Comparison of ENCODE assay signal across 10 cellular contexts in genomic region chr14:75247286-75247922, GRCh38. TPM values are rescaled to one million over a fixed set of nuclear protein-coding genes. Genes with fewer than 3 reads are reported as not detected.
DNase-seq lines count a peak whose midpoint lies in the region; ATAC-seq and TF ChIP-seq lines count a peak whose summit lies in the region.
"Had no signal": no experiment of that assay in that cellular context is flagged by ENCODE, and none has a peak within 500 bp of the region (broad histone marks: within the 10 kb centered on the region; RNA-seq: fewer than 3 reads in every experiment).

No MANE protein-coding gene starts in this region.

- no peaks in the 10 kb centered on the region for H3K36me3 ChIP-seq in Loucy (ENCODE audit: insufficient read depth, low read length)
- no peaks in the 10 kb centered on the region for H3K36me3 ChIP-seq in right lobe of liver
- no peaks in the 10 kb centered on the region for H3K36me3 ChIP-seq in GM23248 (ENCODE audit: low read depth)
- H3K36me3 ChIP-seq in aorta (ENCODE audit: control insufficient read depth in 1 of 2, insufficient read depth in 2 of 2, low read length in 1 of 2), result no peaks in the 10 kb centered on the region

- no peak overlapping the region for H3K27ac Mint-ChIP-seq in osteocyte (ENCODE audit: unreplicated experiment)

- intact Hi-C loops in right lobe of liver (cut with DNase I), result no loop called here
- intact Hi-C loops in aorta (cut with DNase I), result no loop called here

- H3K4me1 ChIP-seq in Loucy (ENCODE audit: insufficient read depth, low read length, poor library complexity, severe bottlenecking) (peaks cover 72% of the 10 kb centered on the region), right lobe of liver (peaks cover 0 to 33% (median 9%) of the 10 kb centered on the region in 4 donors), GM23248 (ENCODE audit: insufficient read depth) (0 out of 2 replicates have a peak, but pooled peaks cover 3% of the 10 kb centered on the region), aorta (ENCODE audit: control insufficient read depth in 1 of 2, insufficient read depth in 2 of 2, low read length in 2 of 2) (no peaks in the 10 kb centered on the region)

- WGBS in right lobe of liver (ENCODE audit: insufficient coverage, low coverage, low lambda C conversion rate, missing lambda C conversion rate), result 31% methylated on average over 10 of the region's 15 CpGs
- 65 to 68% methylated on average over 15 of the region's 15 CpGs for WGBS in GM23248 (ENCODE audit: low coverage in 1 of 2, low lambda C conversion rate in 2 of 2, missing lambda C conversion rate in 2 of 2), 2 experiments
- 71 to 73% methylated on average over 15 of the region's 15 CpGs for WGBS in aorta, 2 donors

- H3K9me3 ChIP-seq in Loucy (ENCODE audit: insufficient read depth, low read depth, low read length) (no peaks in the 10 kb centered on the region), right lobe of liver (no peaks in the 10 kb centered on the region), GM23248 (ENCODE audit: low read depth) (no peaks in the 10 kb centered on the region), aorta (ENCODE audit: control insufficient read depth, low read length) (no peaks in the 10 kb centered on the region)

- no peaks in the 10 kb centered on the region for H3K79me2 ChIP-seq in Loucy (ENCODE audit: insufficient read depth, low read length)
- H3K79me2 ChIP-seq in GM23248 (ENCODE audit: insufficient read depth), result no peaks in the 10 kb centered on the region

- ATAC-seq in right lobe of liver, result peak; percentile 17 to 46 (median 24)
- ATAC-seq in GM21381 (IDR thresholded peaks at IDR 0.05; ENCODE audit: unreplicated experiment), result no peak
- ATAC-seq in aorta (ENCODE audit: low FRiP score), result no peak

- no peak for TF ChIP-seq POLR2A in right lobe of liver (IDR thresholded peaks at IDR 0.05)

- H3K9me2 ChIP-seq in Loucy (replicated peaks; ENCODE audit: low read depth, low read length) (no peaks in the 10 kb centered on the region), GM23248 (ENCODE audit: insufficient read depth) (no peaks in the 10 kb centered on the region)

- no peaks in the 10 kb centered on the region for H3K36me3 Mint-ChIP-seq in osteocyte (ENCODE audit: unreplicated experiment)
- H3K36me3 Mint-ChIP-seq: brain had no signal

- H2AFZ ChIP-seq in Loucy (ENCODE audit: low read length) (peak overlapping the region; percentile 39), GM23248 (no peak overlapping the region)

- H3K9me3 Mint-ChIP-seq in osteocyte (ENCODE audit: unreplicated experiment), result no peaks in the 10 kb centered on the region

- H3K27ac ChIP-seq in right lobe of liver (no peak overlapping the region), GM23248 (no peak overlapping the region), aorta (ENCODE audit: low read depth in 1 of 2, low read length in 2 of 2) (no peak overlapping the region)

- no peak overlapping the region for H3K4me3 Mint-ChIP-seq in osteocyte (ENCODE audit: unreplicated experiment)
- H3K4me3 Mint-ChIP-seq: brain had no signal

- no peaks in the 10 kb centered on the region for H3K27me3 ChIP-seq in Loucy (ENCODE audit: insufficient read depth, low read length, poor library complexity, severe bottlenecking)
- no peaks in the 10 kb centered on the region for H3K27me3 ChIP-seq in right lobe of liver
- H3K27me3 ChIP-seq in GM23248 (replicated peaks; ENCODE audit: insufficient read depth), result no peaks in the 10 kb centered on the region
- H3K27me3 ChIP-seq in aorta (ENCODE audit: control insufficient read depth in 1 of 2, insufficient read depth in 2 of 2, low read length in 1 of 2), result no peaks in the 10 kb centered on the region

- peaks cover 28% of the 10 kb centered on the region for H3F3A ChIP-seq in Loucy (ENCODE audit: low read depth)
- peaks cover 5% of the 10 kb centered on the region; the same call in 1 of the 2 replicates for H3F3A ChIP-seq in GM23248 (ENCODE audit: insufficient read depth)

- H3K4me3 ChIP-seq in Loucy (ENCODE audit: low read length, poor library complexity, severe bottlenecking) (peak overlapping the region; percentile 66), right lobe of liver (no peak overlapping the region), GM23248 (no peak overlapping the region), aorta (ENCODE audit: low read length in 2 of 2) (no peak overlapping the region)

- H3K4me1 Mint-ChIP-seq in osteocyte (ENCODE audit: unreplicated experiment), result peaks cover 6% of the 10 kb centered on the region

- peak overlapping the region; percentile 73 for H3K9ac ChIP-seq in Loucy (ENCODE audit: low read depth, low read length, poor library complexity, severe bottlenecking)
- H3K9ac ChIP-seq in GM23248, result no peak overlapping the region

- TF ChIP-seq CTCF in Loucy (conservative IDR thresholded peaks at IDR 0.05; ENCODE audit: low read length), result no peak
- no peak for TF ChIP-seq CTCF in right lobe of liver (IDR thresholded peaks at IDR 0.05)
- TF ChIP-seq CTCF in osteocyte (IDR thresholded peaks at IDR 0.05), result no peak

- DNase-seq in activated CD8-positive, alpha-beta memory T cell treated with anti-CD3 and anti-CD28 coated beads, Interleukin-2, amount 50 U/mL, for 4 hours, result peak; percentile 48
- DNase-seq in right lobe of liver (no peak), osteocyte (ENCODE audit: extremely low spot score, unreplicated experiment) (no peak), GM23248 (no peak), aorta (no peak)
- peak; percentile 47 to 53 for DNase-seq in stimulated activated CD8-positive, alpha-beta memory T cell treated with anti-CD3 and anti-CD28 coated beads, Interleukin-7, amount 100 ng/mL, for 4 hours (ENCODE audit: low read depth in 2 of 2)
- DNase-seq: NCI-H446 had no signal

- H3K27me3 Mint-ChIP-seq in osteocyte (ENCODE audit: unreplicated experiment), result peaks cover 4% of the 10 kb centered on the region

- H4K20me1 ChIP-seq in Loucy (ENCODE audit: insufficient read depth, low read length, poor library complexity, severe bottlenecking), result no peaks in the 10 kb centered on the region
- no peaks in the 10 kb centered on the region for H4K20me1 ChIP-seq in GM23248 (ENCODE audit: insufficient read depth)

- peak overlapping the region; percentile 82 for H3K4me2 ChIP-seq in Loucy (ENCODE audit: low read depth, low read length, poor library complexity, severe bottlenecking)
- H3K4me2 ChIP-seq in GM23248 (ENCODE audit: unreplicated experiment), result no peak overlapping the region

- in situ Hi-C loops in GM23248 (cut with MboI), result no loop called here

RNA-seq across cellular contexts. Expression of gene FOS, which starts 31.2 kb away (rescaled TPM):
- total RNA-seq in right lobe of liver, result 100 to 1,000 TPM in 1 of 6 experiments, 10 to 100 TPM in 4, 1 to 10 TPM in 1; 9.9 to 151 (median 49.5) TPM
- 438 and 598 TPM in 2 replicates for total RNA-seq in osteocyte
- total RNA-seq in GM23248 (2014; rRNA removed; shearing (Covaris generic)), result 118 and 124 TPM in 2 replicates
- 107 and 110 TPM in 2 replicates for polyA plus RNA-seq in GM23248 (2016; fragmentation: Nextera tagmentation; extraction: Ambion mirVana)
- 1,000 to 10,000 TPM in 1 of 2 donors, 100 to 1,000 TPM in 1; 129 to 2,160 TPM for total RNA-seq in aorta
- polyA plus RNA-seq in aorta, result 100 to 1,000 TPM; 154 to 504 TPM

Comparison
In these comparisons a context has a peak if more than half of its experiments do, and no peak if none do; other contexts are left out.
1. DNase-seq: peak in activated CD8-positive, alpha-beta memory T cell treated with anti-CD3 and anti-CD28 coated beads, Interleukin-2, amount 50 U/mL, for 4 hours (single experiment) and stimulated activated CD8-positive, alpha-beta memory T cell treated with anti-CD3 and anti-CD28 coated beads, Interleukin-7, amount 100 ng/mL, for 4 hours (2 of 2); none in right lobe of liver (0 of 3), osteocyte (single experiment), GM23248 (single experiment) and aorta (0 of 2).
2. ATAC-seq: peak in right lobe of liver (4 of 4); none in GM21381 (single experiment) and aorta (single experiment).